In the genomic region with DNA sequence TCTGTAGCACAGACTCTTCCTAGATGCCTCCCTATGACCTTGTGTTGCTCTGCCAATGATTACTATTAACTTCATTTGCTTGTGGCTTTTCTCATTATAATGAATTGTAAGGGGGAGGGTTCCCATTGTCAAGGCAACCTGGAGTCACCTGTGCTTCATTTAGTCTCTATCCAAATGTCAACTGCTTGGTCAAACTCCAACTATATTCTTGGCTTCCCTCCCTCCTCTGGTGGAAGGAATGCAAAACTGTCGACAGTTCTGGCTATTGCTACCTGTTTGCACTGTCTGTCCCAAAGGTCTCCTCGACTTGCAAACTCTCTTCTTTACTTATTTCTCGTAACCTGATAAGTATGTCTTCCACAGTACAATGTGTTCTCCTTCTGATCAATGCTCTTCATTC, we compare ENCODE assay signal across 15 cellular contexts.
DNase-seq lines count a peak whose midpoint lies in the region; ATAC-seq and TF ChIP-seq lines count a peak whose summit lies in the region.
"Had no signal": no experiment of that assay in that cellular context is flagged by ENCODE, and none has a peak within 500 bp of the region (broad histone marks: within the 10 kb centered on the region; RNA-seq: fewer than 3 reads in every experiment).

No MANE protein-coding gene starts in this region.

- in situ Hi-C loops in mammary epithelial cell (cut with MboI; ENCODE audit: low sequenced_read_pairs in 2 of 2), result no loop called here

- CTCF ChIA-PET in mammary epithelial cell (lab: Charles Lee; ENCODE audit: low non-redundant PET), result no interaction called here

- TF ChIP-seq CTCF in mammary epithelial cell (conservative IDR thresholded peaks at IDR 0.05 in 1 of 2, IDR thresholded peaks at IDR 0.05 in 1 of 2; ENCODE audit: extremely low read depth in 1 of 2, insufficient read depth in 1 of 2, low read depth in 1 of 2, low read length in 2 of 2), result peak; percentile 29 to 58
- TF ChIP-seq CTCF in thyroid gland (IDR thresholded peaks at IDR 0.05), result peak in 5 of 6 experiments; percentile 24 to 99 (median 91)

- H3K9me3 ChIP-seq in mammary epithelial cell (replicated peaks; ENCODE audit: insufficient read depth, low read length), result no peaks in the 10 kb centered on the region
- no peaks in the 10 kb centered on the region for H3K9me3 ChIP-seq in thyroid gland
- no peaks in the 10 kb centered on the region for H3K9me3 ChIP-seq in Karpas-422 (ENCODE audit: low read length)
- H3K9me3 ChIP-seq in aorta (ENCODE audit: control insufficient read depth, low read length), result no peaks in the 10 kb centered on the region
- H3K9me3 ChIP-seq: A549, suprapubic skin had no signal

- no peak overlapping the region for H3K27ac Mint-ChIP-seq in activated naive CD4-positive, alpha-beta T cell treated with anti-CD3 and anti-CD28 coated beads, Interleukin-2, amount 50 U/mL, for 72 hours
- H3K27ac Mint-ChIP-seq: naive thymus-derived CD8-positive, alpha-beta T cell had no signal

- DNase-seq in DMS53 (lab: John Stamatoyannopoulos, UW) (peak; percentile 3), DMS53 treated with DMSO at 0.1 percent for 48 hours (lab: John Stamatoyannopoulos, UW; ENCODE audit: unreplicated experiment) (no peak), mammary epithelial cell (no peak), kidney tubule cell (ENCODE audit: low spot score) (peak; percentile 6), thyroid gland (peak; percentile 63), Karpas-422 (no peak), aorta (no peak)
- DNase-seq in activated naive CD4-positive, alpha-beta T cell treated with anti-CD3 and anti-CD28 coated beads, Interleukin-2, amount 50 U/mL, for 72 hours (ENCODE audit: low spot score in 2 of 2), result no peak
- DNase-seq: activated naive CD4-positive, alpha-beta T cell; central memory CD4-positive, alpha-beta T cell; erythroblast; naive thymus-derived CD8-positive, alpha-beta T cell; NCI-H2171 had no signal

- ATAC-seq in activated naive CD4-positive, alpha-beta T cell treated with anti-CD3 and anti-CD28 coated beads, Interleukin-2, amount 50 U/mL, for 72 hours, result no peak
- ATAC-seq in aorta (ENCODE audit: low FRiP score), result no peak
- ATAC-seq: A549; naive thymus-derived CD8-positive, alpha-beta T cell had no signal

- H3K9ac ChIP-seq in mammary epithelial cell (ENCODE audit: insufficient read depth, low read length) (no peak overlapping the region), Karpas-422 (ENCODE audit: low read length) (no peak overlapping the region)

- no peak overlapping the region for H2AFZ ChIP-seq in mammary epithelial cell (ENCODE audit: low read depth, low read length)
- no peak overlapping the region for H2AFZ ChIP-seq in Karpas-422 (ENCODE audit: low read length)

- 10% methylated on average over 3 of the region's 3 CpGs for WGBS in mammary epithelial cell (ENCODE audit: low coverage, missing lambda C conversion rate)
- 19 to 20% methylated on average over 3 of the region's 3 CpGs for WGBS in thyroid gland, 2 donors
- 43 to 47% methylated on average over 3 of the region's 3 CpGs for WGBS in aorta, 2 donors

- no peak for TF ChIP-seq POLR2A in thyroid gland (IDR thresholded peaks at IDR 0.05)

- H3K36me3 ChIP-seq in mammary epithelial cell (ENCODE audit: insufficient read depth, low read length) (no peaks in the 10 kb centered on the region), thyroid gland (no peaks in the 10 kb centered on the region), Karpas-422 (ENCODE audit: insufficient read depth, low read length) (no peaks in the 10 kb centered on the region), aorta (ENCODE audit: control insufficient read depth in 1 of 2, insufficient read depth in 2 of 2, low read length in 1 of 2) (no peaks in the 10 kb centered on the region)
- H3K36me3 ChIP-seq: suprapubic skin had no signal

- H3K4me3 ChIP-seq in mammary epithelial cell (replicated peaks in 1 of 3; ENCODE audit: insufficient read depth in 1 of 3, low read depth in 2 of 3, low read length in 3 of 3) (no peak overlapping the region), thyroid gland (replicated peaks in 1 of 3) (no peak overlapping the region), Karpas-422 (ENCODE audit: low read length) (no peak overlapping the region), aorta (ENCODE audit: low read length in 2 of 2) (no peak overlapping the region)
- H3K4me3 ChIP-seq: A549, suprapubic skin had no signal

- H3K9me2 ChIP-seq in Karpas-422 (replicated peaks; ENCODE audit: insufficient read depth, low read length), result no peaks in the 10 kb centered on the region

- H3K4me2 ChIP-seq in mammary epithelial cell (ENCODE audit: insufficient read depth, low read depth, low read length), result no peak overlapping the region
- H3K4me2 ChIP-seq in Karpas-422 (ENCODE audit: low read depth, low read length, poor library complexity, severe bottlenecking), result no peak overlapping the region
- H3K4me2 ChIP-seq: A549 had no signal

- H3K4me1 ChIP-seq in mammary epithelial cell (ENCODE audit: insufficient read depth, low read length) (no peaks in the 10 kb centered on the region), thyroid gland (peaks cover 3 to 4% of the 10 kb centered on the region in 2 donors), Karpas-422 (ENCODE audit: low read length) (no peaks in the 10 kb centered on the region), aorta (ENCODE audit: control insufficient read depth in 1 of 2, insufficient read depth in 2 of 2, low read length in 2 of 2) (no peaks in the 10 kb centered on the region)
- H3K4me1 ChIP-seq: A549, suprapubic skin had no signal

- no peaks in the 10 kb centered on the region for H3K9me3 Mint-ChIP-seq in activated naive CD4-positive, alpha-beta T cell treated with anti-CD3 and anti-CD28 coated beads, Interleukin-2, amount 50 U/mL, for 72 hours
- H3K9me3 Mint-ChIP-seq: naive thymus-derived CD8-positive, alpha-beta T cell had no signal

- H4K20me1 ChIP-seq in mammary epithelial cell (ENCODE audit: insufficient read depth, low read length), result no peaks in the 10 kb centered on the region
- H4K20me1 ChIP-seq in Karpas-422 (ENCODE audit: insufficient read depth, low read depth, low read length), result no peaks in the 10 kb centered on the region

- no peaks in the 10 kb centered on the region for H3K79me2 ChIP-seq in mammary epithelial cell (ENCODE audit: insufficient read depth, low read length)
- no peaks in the 10 kb centered on the region for H3K79me2 ChIP-seq in Karpas-422 (ENCODE audit: low read length)

- intact Hi-C loops in mammary epithelial cell (cut with micrococcal nuclease) (no loop called here), thyroid gland (cut with DNase I) (no loop called here), aorta (cut with DNase I) (no loop called here)

- dilution Hi-C loops in mammary epithelial cell (cut with HindIII; ENCODE audit: low sequenced_read_pairs), result no loop called here

- H3K27me3 ChIP-seq in mammary epithelial cell (ENCODE audit: insufficient read depth, low read length) (no peaks in the 10 kb centered on the region), thyroid gland (no peaks in the 10 kb centered on the region), Karpas-422 (ENCODE audit: low read length) (no peaks in the 10 kb centered on the region), aorta (ENCODE audit: control insufficient read depth in 1 of 2, insufficient read depth in 2 of 2, low read length in 1 of 2) (no peaks in the 10 kb centered on the region)
- H3K27me3 ChIP-seq: suprapubic skin had no signal

- BruUV-seq in mammary epithelial cell (replicated peaks; lab: Mats Ljungman, UMichigan), result no TSS peak

- H3K27ac ChIP-seq in mammary epithelial cell (ENCODE audit: insufficient read depth, low read depth, low read length) (no peak overlapping the region), thyroid gland (peak overlapping the region in 1 of 3 donors; percentile 22), Karpas-422 (ENCODE audit: low read length) (no peak overlapping the region), aorta (ENCODE audit: low read depth in 1 of 2, low read length in 2 of 2) (no peak overlapping the region)
- H3K27ac ChIP-seq: A549, suprapubic skin had no signal

- no peaks in the 10 kb centered on the region for H3K36me3 Mint-ChIP-seq in activated naive CD4-positive, alpha-beta T cell treated with anti-CD3 and anti-CD28 coated beads, Interleukin-2, amount 50 U/mL, for 72 hours
- H3K36me3 Mint-ChIP-seq: naive thymus-derived CD8-positive, alpha-beta T cell had no signal

Comparison
In these comparisons a context has a peak if more than half of its experiments do, and no peak if none do; other contexts are left out.
1. DNase-seq: peak in DMS53 (single experiment), kidney tubule cell (single experiment) and thyroid gland (2 of 2); none in DMS53 treated with DMSO at 0.1 percent for 48 hours (single experiment), mammary epithelial cell (single experiment), activated naive CD4-positive, alpha-beta T cell treated with anti-CD3 and anti-CD28 coated beads, Interleukin-2, amount 50 U/mL, for 72 hours (0 of 2), Karpas-422 (single experiment) and aorta (0 of 2).